Comparison of ENCODE assay signal across 10 cellular contexts in the genomic region with DNA sequence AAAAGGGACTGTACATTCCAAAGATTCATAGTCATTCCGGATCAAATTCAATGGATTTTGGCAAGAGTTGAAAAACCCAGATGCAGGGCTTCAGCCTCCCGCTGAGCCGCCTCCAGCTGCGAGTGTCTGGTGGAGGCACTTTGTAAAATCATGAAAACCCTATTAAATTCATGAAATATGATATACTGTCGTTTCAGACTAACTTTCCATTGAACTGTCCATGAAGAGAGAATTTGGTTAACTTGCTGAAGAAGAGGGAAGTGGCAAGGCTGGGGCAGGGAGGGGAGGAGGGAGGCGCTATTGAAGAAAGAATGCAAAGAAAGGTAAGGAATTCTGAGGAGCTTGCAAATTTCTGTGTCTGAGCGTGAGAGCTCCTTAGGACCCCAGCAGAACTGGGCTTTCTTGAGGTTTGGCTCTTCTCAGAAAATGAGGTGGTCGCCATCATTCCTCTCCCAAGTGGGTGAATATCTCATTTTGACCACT. TPM values are rescaled to one million over a fixed set of nuclear protein-coding genes. Genes with fewer than 3 reads are reported as not detected.
DNase-seq lines count a peak whose midpoint lies in the region; ATAC-seq, FAIRE-seq and TF ChIP-seq lines count a peak whose summit lies in the region.
"Had no signal": no experiment of that assay in that cellular context is flagged by ENCODE, and none has a peak within 500 bp of the region (broad histone marks: within the 10 kb centered on the region; RNA-seq: fewer than 3 reads in every experiment).

No MANE protein-coding gene starts in this region.

- TF ChIP-seq CTCF in AG04449 (IDR thresholded peaks at IDR 0.05; ENCODE audit: insufficient read depth, low read length, missing control alignments), result no peak
- TF ChIP-seq CTCF in Peyer's patch (IDR thresholded peaks at IDR 0.05), result no peak

- peaks cover 0 to 23% (median 0%) of the 10 kb centered on the region in 4 donors for H3K4me1 ChIP-seq in Peyer's patch

- H3K36me3 ChIP-seq in Peyer's patch, result no peaks in the 10 kb centered on the region

- POLR2A ChIA-PET in AG04449 (lab: Yijun Ruan, JAX), result interaction anchor here (0.6 to 0.8 kb wide), 2 partner anchors 22 to 28 kb away, joined by 3 to 4 read pairs; no protein-coding TSS in a partner anchor

- TF ChIP-seq POLR2A in Peyer's patch (IDR thresholded peaks at IDR 0.05), result no peak

- TF ChIP-seq RAD21 in Ishikawa (IDR thresholded peaks at IDR 0.05; ENCODE audit: low read depth), result no peak

- ATAC-seq in GM18873 (IDR thresholded peaks at IDR 0.05; ENCODE audit: low FRiP score, unreplicated experiment) (no peak), HG03280 (IDR thresholded peaks at IDR 0.05; ENCODE audit: unreplicated experiment) (no peak)

- FAIRE-seq in endometrium (lab: Jason Lieb, UNC), result peak; percentile 99

- H3K9me3 ChIP-seq in Peyer's patch, result no peaks in the 10 kb centered on the region

- H3K4me3 ChIP-seq in AG04449 (ENCODE audit: low read depth, low read length), result no peak overlapping the region
- no peak overlapping the region for H3K4me3 ChIP-seq in Peyer's patch

- H3K27me3 ChIP-seq in Peyer's patch, result no peaks in the 10 kb centered on the region

- peak overlapping the region in 2 of 4 donors; percentile 8 to 61 for H3K27ac ChIP-seq in Peyer's patch

- CTCF ChIA-PET in AG04449 (lab: Yijun Ruan, JAX), result interaction anchor here (0.9 to 1.3 kb wide), 2 partner anchors 15 to 75 kb away, joined by 3 read pairs; no protein-coding TSS in a partner anchor

- TF ChIP-seq EP300 in Ishikawa (IDR thresholded peaks at IDR 0.05; ENCODE audit: borderline replicate concordance), result peak; percentile 100

- DNase-seq in AG04449 (ENCODE audit: low read depth, low spot score) (peak; percentile 55), myocyte (ENCODE audit: low read depth) (peak; percentile 72), Peyer's patch (no peak), UCSD-AML1 (lab: John Stamatoyannopoulos, UW; ENCODE audit: unreplicated experiment) (no peak)
- DNase-seq: NCI-H1092 treated with DMSO at 0.1 percent for 48 hours had no signal

TF ChIP-seq in Ishikawa, 13 proteins besides CTCF, POLR2A, EP300 and RAD21:
- TF ChIP-seq YY1 (IDR thresholded peaks at IDR 0.05; ENCODE audit: low read depth), result 0 out of 2 replicates have a peak, but pooled peaks have one; percentile 53
- TF ChIP-seq CREB1 (IDR thresholded peaks at IDR 0.05; ENCODE audit: low read depth), result 0 out of 2 replicates have a peak, but pooled peaks have one; percentile 28
- TF ChIP-seq ZBTB7A (IDR thresholded peaks at IDR 0.05; ENCODE audit: low read depth), result 0 out of 2 replicates have a peak, but pooled peaks have one; percentile 34
- peak; percentile 98 for TF ChIP-seq TEAD4 (IDR thresholded peaks at IDR 0.05)
- TF ChIP-seq, protein P1, sequence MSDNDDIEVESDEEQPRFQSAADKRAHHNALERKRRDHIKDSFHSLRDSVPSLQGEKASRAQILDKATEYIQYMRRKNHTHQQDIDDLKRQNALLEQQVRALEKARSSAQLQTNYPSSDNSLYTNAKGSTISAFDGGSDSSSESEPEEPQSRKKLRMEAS (IDR thresholded peaks at IDR 0.05), result peak; percentile 30; the same call in 1 of the 2 replicates
- no peak for TF ChIP-seq TAF1 (IDR thresholded peaks at IDR 0.05; ENCODE audit: low read depth)
- TF ChIP-seq NFIC (IDR thresholded peaks at IDR 0.05), result peak; percentile 100
- TF ChIP-seq, protein P2, sequence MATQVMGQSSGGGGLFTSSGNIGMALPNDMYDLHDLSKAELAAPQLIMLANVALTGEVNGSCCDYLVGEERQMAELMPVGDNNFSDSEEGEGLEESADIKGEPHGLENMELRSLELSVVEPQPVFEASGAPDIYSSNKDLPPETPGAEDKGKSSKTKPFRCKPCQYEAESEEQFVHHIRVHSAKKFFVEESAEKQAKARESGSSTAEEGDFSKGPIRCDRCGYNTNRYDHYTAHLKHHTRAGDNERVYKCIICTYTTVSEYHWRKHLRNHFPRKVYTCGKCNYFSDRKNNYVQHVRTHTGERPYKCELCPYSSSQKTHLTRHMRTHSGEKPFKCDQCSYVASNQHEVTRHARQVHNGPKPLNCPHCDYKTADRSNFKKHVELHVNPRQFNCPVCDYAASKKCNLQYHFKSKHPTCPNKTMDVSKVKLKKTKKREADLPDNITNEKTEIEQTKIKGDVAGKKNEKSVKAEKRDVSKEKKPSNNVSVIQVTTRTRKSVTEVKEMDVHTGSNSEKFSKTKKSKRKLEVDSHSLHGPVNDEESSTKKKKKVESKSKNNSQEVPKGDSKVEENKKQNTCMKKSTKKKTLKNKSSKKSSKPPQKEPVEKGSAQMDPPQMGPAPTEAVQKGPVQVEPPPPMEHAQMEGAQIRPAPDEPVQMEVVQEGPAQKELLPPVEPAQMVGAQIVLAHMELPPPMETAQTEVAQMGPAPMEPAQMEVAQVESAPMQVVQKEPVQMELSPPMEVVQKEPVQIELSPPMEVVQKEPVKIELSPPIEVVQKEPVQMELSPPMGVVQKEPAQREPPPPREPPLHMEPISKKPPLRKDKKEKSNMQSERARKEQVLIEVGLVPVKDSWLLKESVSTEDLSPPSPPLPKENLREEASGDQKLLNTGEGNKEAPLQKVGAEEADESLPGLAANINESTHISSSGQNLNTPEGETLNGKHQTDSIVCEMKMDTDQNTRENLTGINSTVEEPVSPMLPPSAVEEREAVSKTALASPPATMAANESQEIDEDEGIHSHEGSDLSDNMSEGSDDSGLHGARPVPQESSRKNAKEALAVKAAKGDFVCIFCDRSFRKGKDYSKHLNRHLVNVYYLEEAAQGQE (IDR thresholded peaks at IDR 0.05; ENCODE audit: low read depth), result 0 out of 2 replicates have a peak, but pooled peaks have one; percentile 15
- TF ChIP-seq CEBPB (IDR thresholded peaks at IDR 0.05), result peak; percentile 76
- TF ChIP-seq, protein P3, sequence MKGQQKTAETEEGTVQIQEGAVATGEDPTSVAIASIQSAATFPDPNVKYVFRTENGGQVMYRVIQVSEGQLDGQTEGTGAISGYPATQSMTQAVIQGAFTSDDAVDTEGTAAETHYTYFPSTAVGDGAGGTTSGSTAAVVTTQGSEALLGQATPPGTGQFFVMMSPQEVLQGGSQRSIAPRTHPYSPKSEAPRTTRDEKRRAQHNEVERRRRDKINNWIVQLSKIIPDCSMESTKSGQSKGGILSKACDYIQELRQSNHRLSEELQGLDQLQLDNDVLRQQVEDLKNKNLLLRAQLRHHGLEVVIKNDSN (IDR thresholded peaks at IDR 0.05), result 0 out of 2 replicates have a peak, but pooled peaks have one; percentile 23
- peak; percentile 100 for TF ChIP-seq TCF12 (IDR thresholded peaks at IDR 0.05; ENCODE audit: low read depth)
- TF ChIP-seq EGR1 (IDR thresholded peaks at IDR 0.05), result peak; percentile 36; the same call in 1 of the 2 replicates
- TF ChIP-seq FOXM1 (IDR thresholded peaks at IDR 0.05; ENCODE audit: borderline replicate concordance, low read depth), result peak; percentile 100

RNA-seq across cellular contexts. Expression of a gene that starts 25.7 kb away (rescaled TPM):
- total RNA-seq in myocyte (not detected in 2 replicates), Peyer's patch (1 to 10 TPM in 1 of 4 donors, under 1 TPM in 2, not detected in 1; 0.18 to 1.9 (median 0.54) TPM)
- polyA plus RNA-seq in myocyte (2012), result 0.05 TPM
- polyA plus RNA-seq: CD14-positive monocyte had no signal

Comparison
In these comparisons a context has a peak if more than half of its experiments do, and no peak if none do; other contexts are left out.
1. DNase-seq: peak in AG04449 (single experiment) and myocyte (single experiment); none in Peyer's patch (0 of 3) and UCSD-AML1 (single experiment).